ENCODE assay signal across 29 cellular contexts in the genomic region with DNA sequence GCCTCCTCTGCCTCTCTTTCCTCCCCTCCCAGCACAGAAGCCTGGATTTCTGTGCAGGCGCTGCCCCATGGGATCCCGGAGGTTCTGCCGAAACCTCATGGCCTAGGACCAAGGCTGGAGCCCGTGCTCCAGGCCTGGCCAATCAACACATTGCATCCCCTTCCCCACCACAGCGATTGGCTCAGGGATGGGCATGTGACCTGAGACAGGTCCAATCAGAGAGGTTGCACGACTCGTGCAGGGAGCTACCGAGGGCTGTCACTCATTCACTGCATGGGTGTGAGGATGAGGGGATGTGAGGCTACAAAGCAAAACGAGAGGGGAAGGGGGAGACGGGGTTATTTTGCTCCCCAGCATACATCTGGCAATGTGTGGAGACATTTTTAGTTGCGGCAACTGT. TPM values are rescaled to one million over a fixed set of nuclear protein-coding genes. Genes with fewer than 3 reads are reported as not detected.
"Had no signal": no experiment of that assay in that cellular context is flagged by ENCODE, and none has a peak within 500 bp of the region (broad histone marks: within the 10 kb centered on the region; RNA-seq: fewer than 3 reads in every experiment).

No MANE protein-coding gene starts in this region.

- DNase-seq: activated CD4-positive, alpha-beta T cell treated with anti-CD3 and anti-CD28 coated beads for 4 hours; activated CD8-positive, alpha-beta memory T cell treated with anti-CD3 and anti-CD28 coated beads, Interleukin-2, amount 50 U/mL, for 48 hours; activated CD8-positive, alpha-beta T cell treated with anti-CD3 and anti-CD28 coated beads for 36 hours; activated effector memory CD4-positive, alpha-beta T cell treated with Interleukin-2 at 50 U/mL for 16 hours; activated naive CD4-positive, alpha-beta T cell treated with Interleukin-2 at 50 U/mL for 16 hours; activated naive CD8-positive, alpha-beta T cell treated with anti-CD3 and anti-CD28 coated beads, Interleukin-2, amount 50 U/mL, for 24 hours; activated T-cell treated with anti-CD3 and anti-CD28 coated beads, Interleukin-2, amount 50 U/mL, for 24 hours; amygdala; brain microvascular endothelial cell; MG63; MV-4-11; NCI-H1092 treated with DMSO at 0.1 percent for 48 hours; NCI-H1436; NCI-H187; NCI-H2081; NCI-H510A treated with DMSO at 0.1 percent for 48 hours; NCI-H69; NK-92 treated with Interleukin-12 subunit alpha and Interleukin-12 subunit beta, amount 100 ng/mL, for 24 hours; OCI-M1; RPMI8226; SK-N-SH; T-helper 1 cell had no signal

- H3K9ac ChIP-seq: SK-N-SH had no signal

- H3K4me3 ChIP-seq: cardiac muscle cell, MG63 had no signal

- H3K9me3 ChIP-seq: MG63, SK-N-SH had no signal

- H3K27ac ChIP-seq: brain microvascular endothelial cell, cardiac muscle cell, VCaP had no signal

- H3K4me2 ChIP-seq: SK-N-SH had no signal

- H3K27me3 ChIP-seq: brain microvascular endothelial cell, cardiac muscle cell, MG63 had no signal

- FAIRE-seq: astrocyte had no signal

- H3K36me3 ChIP-seq: brain microvascular endothelial cell, cardiac muscle cell, MG63 had no signal

RNA-seq across cellular contexts. Expression of a gene that starts 3.3 kb away (rescaled TPM):
- total RNA-seq: activated CD8-positive, alpha-beta T cell treated with anti-CD3 and anti-CD28 coated beads for 36 hours; activated naive CD4-positive, alpha-beta T cell treated with anti-CD3 and anti-CD28 coated beads, Interleukin-2, amount 50 U/mL, for 72 hours; activated T-helper 1 cell treated with anti-CD3 and anti-CD28 coated beads, Interleukin-12 subunit alpha, Interleukin-12 subunit beta, Interleukin-2, Interleukin-4 antibody, amounts not matched to agents 30 ng/mL and 10 ng/mL and 1 ng/mL, durations not matched to agents 14 hours and 24 hours and 36 hours; astrocyte; cardiac muscle cell; Right ventricle myocardium inferior; T-helper 2 cell treated with Interferon-gamma antibody and Interleukin-4, amounts not matched to agents 100 ng/mL and 5 ng/mL, for 36 hours had no signal
- polyA plus RNA-seq: SK-N-SH had no signal

RNA-seq across cellular contexts. Expression of a gene that starts 16.1 kb away (rescaled TPM):
- total RNA-seq: activated CD8-positive, alpha-beta T cell treated with anti-CD3 and anti-CD28 coated beads for 36 hours; activated naive CD4-positive, alpha-beta T cell treated with anti-CD3 and anti-CD28 coated beads, Interleukin-2, amount 50 U/mL, for 72 hours; activated T-helper 1 cell treated with anti-CD3 and anti-CD28 coated beads, Interleukin-12 subunit alpha, Interleukin-12 subunit beta, Interleukin-2, Interleukin-4 antibody, amounts not matched to agents 30 ng/mL and 10 ng/mL and 1 ng/mL, durations not matched to agents 14 hours and 24 hours and 36 hours; astrocyte; cardiac muscle cell; Right ventricle myocardium inferior; T-helper 2 cell treated with Interferon-gamma antibody and Interleukin-4, amounts not matched to agents 100 ng/mL and 5 ng/mL, for 36 hours had no signal
- polyA plus RNA-seq: SK-N-SH had no signal

RNA-seq across cellular contexts. Expression of a gene that starts 34.4 kb away (rescaled TPM):
- total RNA-seq: activated CD8-positive, alpha-beta T cell treated with anti-CD3 and anti-CD28 coated beads for 36 hours; activated naive CD4-positive, alpha-beta T cell treated with anti-CD3 and anti-CD28 coated beads, Interleukin-2, amount 50 U/mL, for 72 hours; astrocyte; cardiac muscle cell; Right ventricle myocardium inferior had no signal
